Comparison of ENCODE assay signal across 8 cellular contexts in the genomic region with DNA sequence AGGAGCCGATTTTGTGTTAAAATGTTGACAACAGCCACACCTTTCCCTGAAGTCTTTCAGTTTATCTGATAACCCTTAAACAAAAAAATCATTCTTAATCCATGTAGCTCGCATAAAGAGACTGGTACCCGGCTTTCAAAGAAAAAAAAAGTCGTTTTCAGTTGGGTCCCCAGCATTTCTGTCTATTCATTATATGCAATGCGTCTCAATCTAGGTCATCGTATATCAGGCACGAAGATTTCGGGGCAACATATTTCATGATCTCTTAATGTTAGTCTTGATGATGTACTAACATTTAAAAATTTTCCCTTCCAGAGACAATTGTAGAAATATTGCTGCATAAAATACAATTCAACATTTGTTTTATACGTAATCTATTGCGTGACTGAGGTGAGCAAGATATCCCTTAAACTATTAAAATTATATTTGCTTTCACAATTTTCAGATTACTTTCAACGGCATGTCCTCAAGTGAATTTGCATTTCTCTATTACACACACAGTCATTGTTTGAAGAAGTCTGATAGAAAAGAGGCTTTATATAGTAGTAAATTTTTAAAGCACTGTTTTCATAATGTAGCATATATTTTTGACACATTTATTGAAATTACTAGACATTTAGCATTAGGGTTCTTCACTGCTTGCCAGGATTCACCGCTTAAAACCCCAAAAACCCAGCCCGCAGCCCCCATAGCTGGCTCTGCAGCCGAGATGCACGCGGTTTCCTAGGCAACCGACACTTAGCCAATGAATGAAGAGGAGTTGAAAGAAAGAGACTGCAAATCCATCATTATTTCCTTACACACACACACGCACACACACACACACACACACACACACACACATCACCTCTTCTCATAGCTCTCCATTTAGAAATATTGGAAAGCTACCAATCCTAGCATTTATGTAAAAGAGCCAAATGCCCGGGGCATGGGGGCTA. TPM values are rescaled to one million over a fixed set of nuclear protein-coding genes. Genes with fewer than 3 reads are reported as not detected.
DNase-seq lines count a peak whose midpoint lies in the region; ATAC-seq and TF ChIP-seq lines count a peak whose summit lies in the region.

No MANE protein-coding gene starts in this region.

- no peaks in the 10 kb centered on the region for H3K9me3 ChIP-seq in cardiac muscle cell (ENCODE audit: low read depth)
- H3K9me3 ChIP-seq in ovary = no peaks in the 10 kb centered on the region

- WGBS in ovary, 3 donors = 16 to 21% (median 18%) methylated on average over 19 of the region's 19 CpGs

- DNase-seq in cardiac muscle cell (ENCODE audit: low read depth in 1 of 2, low spot score in 1 of 2) (peak in 1 of 2 donors; percentile 43), cardiac septum (ENCODE audit: low spot score) (no peak), SK-MEL-5 (ENCODE audit: low read depth, low spot score) (peak; percentile 74), fibroblast of the aortic adventitia (ENCODE audit: low read depth) (peak; percentile 19), ovary (no peak)

- in situ Hi-C loops in SK-MEL-5 (cut with HindIII; ENCODE audit: low pct_unique_long_range_greater_than_20kb, low sequenced_read_pairs) = no loop called here

- TF ChIP-seq CTCF in cardiac muscle cell (IDR thresholded peaks at IDR 0.05; ENCODE audit: low read depth, low read length) (no peak), fibroblast of the aortic adventitia (IDR thresholded peaks at IDR 0.05; ENCODE audit: insufficient read depth, low read length) (no peak), ovary (IDR thresholded peaks at IDR 0.05) (no peak)

- no peak overlapping the region for H3K27ac ChIP-seq in cardiac muscle cell
- H3K27ac ChIP-seq in ovary = no peak overlapping the region

- intact Hi-C loops in cardiac septum (cut with DNase I) = no loop called here
- intact Hi-C loops in ovary (cut with DNase I) = no loop called here

- H3K36me3 ChIP-seq in cardiac muscle cell (no peaks in the 10 kb centered on the region), ovary (no peaks in the 10 kb centered on the region)

- no peak for TF ChIP-seq POLR2A in ovary (IDR thresholded peaks at IDR 0.05)

- H3K4me1 ChIP-seq in cardiac muscle cell (ENCODE audit: low read depth) (peaks cover 13% of the 10 kb centered on the region), ovary (ENCODE audit: insufficient read depth) (peaks cover 13% of the 10 kb centered on the region)

- TF ChIP-seq EP300 in ovary (IDR thresholded peaks at IDR 0.05) = no peak

- ATAC-seq in HG02798 (IDR thresholded peaks at IDR 0.05; ENCODE audit: poor library complexity, unreplicated experiment) (no peak), HG02981 (IDR thresholded peaks at IDR 0.05; ENCODE audit: unreplicated experiment) (no peak), HG03342 (IDR thresholded peaks at IDR 0.05; ENCODE audit: unreplicated experiment) (no peak)

- H3K4me3 ChIP-seq in cardiac muscle cell (peak overlapping the region; percentile 41), fibroblast of the aortic adventitia (ENCODE audit: low read depth, low read length) (peak overlapping the region; percentile 66), ovary (peak overlapping the region; percentile 52)

- H3K27me3 ChIP-seq in cardiac muscle cell (peaks cover 72% of the 10 kb centered on the region), ovary (peaks cover 2% of the 10 kb centered on the region)

RNA-seq across cellular contexts. Expression of gene TUBB2B, which starts 3.1 kb away (rescaled TPM):
- total RNA-seq in cardiac muscle cell (57.6 and 83.9 TPM in 2 replicates), cardiac septum (1.2 TPM), fibroblast of the aortic adventitia (ENCODE audit: low replicate concordance) (0.25 and 2.9 TPM in 2 replicates), ovary (1 to 10 TPM in 5 of 7 donors, under 1 TPM in 2; 0.73 to 3.6 (median 1.7) TPM)
- polyA plus RNA-seq in cardiac muscle cell (27.9 and 29.8 TPM in 2 replicates), ovary (under 1 TPM; 0.67 to 0.81 TPM)
- 26.6 and 28.6 TPM in 2 replicates for total RNA-seq in SK-MEL-5 (2014; rRNA removed; shearing (Covaris generic))
- 26.6 and 30.8 TPM in 2 replicates for polyA plus RNA-seq in SK-MEL-5 (2015; cell fraction: cytosol; rRNA removed)
- 11.0 and 11.6 TPM in 2 replicates for polyA plus RNA-seq in SK-MEL-5 (2015; cell fraction: nucleus; rRNA removed)

RNA-seq across cellular contexts. Expression of gene PSMG4, which starts 28.2 kb away (rescaled TPM):
- total RNA-seq in cardiac muscle cell = 22.2 and 23.3 TPM in 2 replicates
- 32.6 and 44.0 TPM in 2 replicates for polyA plus RNA-seq in cardiac muscle cell
- 8.8 TPM for total RNA-seq in cardiac septum
- 58.2 and 60.6 TPM in 2 replicates for total RNA-seq in SK-MEL-5 (2014; rRNA removed; shearing (Covaris generic))
- polyA plus RNA-seq in SK-MEL-5 (2015; cell fraction: cytosol; rRNA removed) = 72.9 and 111 TPM in 2 replicates
- polyA plus RNA-seq in SK-MEL-5 (2015; cell fraction: nucleus; rRNA removed) = 39.3 and 44.1 TPM in 2 replicates
- 11.9 and 15.4 TPM in 2 replicates for total RNA-seq in fibroblast of the aortic adventitia (ENCODE audit: low replicate concordance)
- 10 to 100 TPM; 13.9 to 24.3 (median 22.7) TPM for total RNA-seq in ovary
- 10 to 100 TPM in 1 of 2 donors, 1 to 10 TPM in 1; 8.5 to 34.8 TPM for polyA plus RNA-seq in ovary

Comparison
In these comparisons a context has a peak if more than half of its experiments do, and no peak if none do; other contexts are left out.
1. DNase-seq: peak in SK-MEL-5 (single experiment) and fibroblast of the aortic adventitia (single experiment); none in cardiac septum (single experiment) and ovary (0 of 5).
2. Peak in every context shown above with its lines, with median percentiles within 50 percentile points of each other: H3K4me3 ChIP-seq.